1 cellular context compared by ENCODE assay signal in the genomic region with DNA sequence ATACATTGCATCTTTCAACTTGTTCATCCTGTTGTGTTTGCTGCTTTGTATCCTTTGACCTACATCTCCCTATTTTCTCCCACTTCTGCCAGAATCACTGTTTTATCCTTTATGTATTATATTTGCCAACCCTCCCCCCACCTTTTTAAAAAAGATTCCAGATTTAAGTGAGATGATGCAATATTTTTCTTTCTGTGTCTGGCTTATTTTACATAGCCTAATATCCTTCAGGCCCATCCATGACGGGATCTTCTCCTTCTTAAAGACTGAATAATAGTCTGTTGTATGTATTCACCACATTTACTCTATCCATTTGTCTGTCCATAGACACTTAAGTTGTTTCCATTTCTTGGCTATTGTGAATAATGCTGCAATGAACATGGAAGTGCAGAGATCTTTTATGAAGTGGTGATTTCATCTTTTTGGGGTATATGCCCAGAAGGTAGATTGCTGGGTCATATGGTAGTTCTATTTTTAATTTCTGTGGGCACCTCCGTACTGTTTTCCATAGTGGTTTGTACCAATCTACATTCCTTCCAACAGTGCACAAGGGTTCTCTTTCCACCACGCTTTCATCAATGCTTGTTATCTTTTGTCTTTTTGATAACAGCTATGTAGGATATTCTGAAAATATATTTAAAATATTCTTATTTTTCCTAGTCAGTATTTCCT.
TF ChIP-seq lines count a peak whose summit lies in the region.

No MANE protein-coding gene starts in this region.

TF ChIP-seq in K562, 482 proteins besides CTCF, POLR2A, EP300 and RAD21 (continued from another document):
- no peak for TF ChIP-seq MYC (IDR thresholded peaks at IDR 0.05; ENCODE audit: low read depth, low read length)
- no peak for TF ChIP-seq MYC (CRISPR knock-in tag; IDR thresholded peaks at IDR 0.05; ENCODE audit: borderline replicate concordance, low read depth)
- no peak for TF ChIP-seq ZBTB8A (IDR thresholded peaks at IDR 0.05; ENCODE audit: partially characterized antibody)
- TF ChIP-seq TAF1 (IDR thresholded peaks at IDR 0.05; ENCODE audit: control insufficient read depth, extremely low read depth, insufficient read depth, low read length, severe bottlenecking): no peak
- no peak for TF ChIP-seq KDM4B (IDR thresholded peaks at IDR 0.05; ENCODE audit: borderline replicate concordance in 2 of 2, low read depth in 1 of 2)
- TF ChIP-seq ETS2 (tag; IDR thresholded peaks at IDR 0.05; ENCODE audit: borderline replicate concordance, poor library complexity, severe bottlenecking): no peak
- no peak for TF ChIP-seq HSF4 (CRISPR knock-in tag; IDR thresholded peaks at IDR 0.05; ENCODE audit: borderline replicate concordance)
- TF ChIP-seq, protein P1, sequence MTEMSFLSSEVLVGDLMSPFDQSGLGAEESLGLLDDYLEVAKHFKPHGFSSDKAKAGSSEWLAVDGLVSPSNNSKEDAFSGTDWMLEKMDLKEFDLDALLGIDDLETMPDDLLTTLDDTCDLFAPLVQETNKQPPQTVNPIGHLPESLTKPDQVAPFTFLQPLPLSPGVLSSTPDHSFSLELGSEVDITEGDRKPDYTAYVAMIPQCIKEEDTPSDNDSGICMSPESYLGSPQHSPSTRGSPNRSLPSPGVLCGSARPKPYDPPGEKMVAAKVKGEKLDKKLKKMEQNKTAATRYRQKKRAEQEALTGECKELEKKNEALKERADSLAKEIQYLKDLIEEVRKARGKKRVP (CRISPR knock-in tag; IDR thresholded peaks at IDR 0.05): peak; percentile 43; the same call in 1 of the 2 replicates
- TF ChIP-seq NONO (IDR thresholded peaks at IDR 0.05; ENCODE audit: low read depth in 2 of 2, low read length in 1 of 2): no peak
- no peak for TF ChIP-seq COPS2 (conservative IDR thresholded peaks at IDR 0.05)
- TF ChIP-seq CEBPB (tag; IDR thresholded peaks at IDR 0.05): peak; percentile 74
- TF ChIP-seq, protein P2, sequence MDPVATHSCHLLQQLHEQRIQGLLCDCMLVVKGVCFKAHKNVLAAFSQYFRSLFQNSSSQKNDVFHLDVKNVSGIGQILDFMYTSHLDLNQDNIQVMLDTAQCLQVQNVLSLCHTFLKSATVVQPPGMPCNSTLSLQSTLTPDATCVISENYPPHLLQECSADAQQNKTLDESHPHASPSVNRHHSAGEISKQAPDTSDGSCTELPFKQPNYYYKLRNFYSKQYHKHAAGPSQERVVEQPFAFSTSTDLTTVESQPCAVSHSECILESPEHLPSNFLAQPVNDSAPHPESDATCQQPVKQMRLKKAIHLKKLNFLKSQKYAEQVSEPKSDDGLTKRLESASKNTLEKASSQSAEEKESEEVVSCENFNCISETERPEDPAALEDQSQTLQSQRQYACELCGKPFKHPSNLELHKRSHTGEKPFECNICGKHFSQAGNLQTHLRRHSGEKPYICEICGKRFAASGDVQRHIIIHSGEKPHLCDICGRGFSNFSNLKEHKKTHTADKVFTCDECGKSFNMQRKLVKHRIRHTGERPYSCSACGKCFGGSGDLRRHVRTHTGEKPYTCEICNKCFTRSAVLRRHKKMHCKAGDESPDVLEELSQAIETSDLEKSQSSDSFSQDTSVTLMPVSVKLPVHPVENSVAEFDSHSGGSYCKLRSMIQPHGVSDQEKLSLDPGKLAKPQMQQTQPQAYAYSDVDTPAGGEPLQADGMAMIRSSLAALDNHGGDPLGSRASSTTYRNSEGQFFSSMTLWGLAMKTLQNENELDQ (CRISPR knock-in tag; IDR thresholded peaks at IDR 0.05; ENCODE audit: borderline replicate concordance): no peak
- no peak for TF ChIP-seq ATF7 (IDR thresholded peaks at IDR 0.05)
- no peak for TF ChIP-seq ZNF324 (CRISPR knock-in tag; IDR thresholded peaks at IDR 0.05)
- TF ChIP-seq, protein P3, sequence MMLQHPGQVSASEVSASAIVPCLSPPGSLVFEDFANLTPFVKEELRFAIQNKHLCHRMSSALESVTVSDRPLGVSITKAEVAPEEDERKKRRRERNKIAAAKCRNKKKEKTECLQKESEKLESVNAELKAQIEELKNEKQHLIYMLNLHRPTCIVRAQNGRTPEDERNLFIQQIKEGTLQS (IDR thresholded peaks at IDR 0.05): peak; percentile 87
- TF ChIP-seq, protein P3 (CRISPR knock-in tag; conservative IDR thresholded peaks at IDR 0.05): no peak
- TF ChIP-seq, protein P4, sequence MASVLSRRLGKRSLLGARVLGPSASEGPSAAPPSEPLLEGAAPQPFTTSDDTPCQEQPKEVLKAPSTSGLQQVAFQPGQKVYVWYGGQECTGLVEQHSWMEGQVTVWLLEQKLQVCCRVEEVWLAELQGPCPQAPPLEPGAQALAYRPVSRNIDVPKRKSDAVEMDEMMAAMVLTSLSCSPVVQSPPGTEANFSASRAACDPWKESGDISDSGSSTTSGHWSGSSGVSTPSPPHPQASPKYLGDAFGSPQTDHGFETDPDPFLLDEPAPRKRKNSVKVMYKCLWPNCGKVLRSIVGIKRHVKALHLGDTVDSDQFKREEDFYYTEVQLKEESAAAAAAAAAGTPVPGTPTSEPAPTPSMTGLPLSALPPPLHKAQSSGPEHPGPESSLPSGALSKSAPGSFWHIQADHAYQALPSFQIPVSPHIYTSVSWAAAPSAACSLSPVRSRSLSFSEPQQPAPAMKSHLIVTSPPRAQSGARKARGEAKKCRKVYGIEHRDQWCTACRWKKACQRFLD (CRISPR knock-in tag; IDR thresholded peaks at IDR 0.05): no peak
- TF ChIP-seq, protein P5, sequence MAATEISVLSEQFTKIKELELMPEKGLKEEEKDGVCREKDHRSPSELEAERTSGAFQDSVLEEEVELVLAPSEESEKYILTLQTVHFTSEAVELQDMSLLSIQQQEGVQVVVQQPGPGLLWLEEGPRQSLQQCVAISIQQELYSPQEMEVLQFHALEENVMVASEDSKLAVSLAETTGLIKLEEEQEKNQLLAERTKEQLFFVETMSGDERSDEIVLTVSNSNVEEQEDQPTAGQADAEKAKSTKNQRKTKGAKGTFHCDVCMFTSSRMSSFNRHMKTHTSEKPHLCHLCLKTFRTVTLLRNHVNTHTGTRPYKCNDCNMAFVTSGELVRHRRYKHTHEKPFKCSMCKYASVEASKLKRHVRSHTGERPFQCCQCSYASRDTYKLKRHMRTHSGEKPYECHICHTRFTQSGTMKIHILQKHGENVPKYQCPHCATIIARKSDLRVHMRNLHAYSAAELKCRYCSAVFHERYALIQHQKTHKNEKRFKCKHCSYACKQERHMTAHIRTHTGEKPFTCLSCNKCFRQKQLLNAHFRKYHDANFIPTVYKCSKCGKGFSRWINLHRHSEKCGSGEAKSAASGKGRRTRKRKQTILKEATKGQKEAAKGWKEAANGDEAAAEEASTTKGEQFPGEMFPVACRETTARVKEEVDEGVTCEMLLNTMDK (IDR thresholded peaks at IDR 0.05; ENCODE audit: borderline replicate concordance, insufficient read depth, low read depth, low read length, poor library complexity, severe bottlenecking): no peak
- no peak; the same call in 1 of the 2 replicates for TF ChIP-seq CEBPG (CRISPR knock-in tag; IDR thresholded peaks at IDR 0.05)
- TF ChIP-seq CEBPG (tag; conservative IDR thresholded peaks at IDR 0.05 in 1 of 2, IDR thresholded peaks at IDR 0.05 in 1 of 2): peak; percentile 82 to 93
- no peak for TF ChIP-seq ZNF696 (CRISPR knock-in tag; conservative IDR thresholded peaks at IDR 0.05)
- no peak for TF ChIP-seq NELFE (IDR thresholded peaks at IDR 0.05; ENCODE audit: insufficient read depth, insufficient read length)
- TF ChIP-seq PURB (CRISPR knock-in tag; IDR thresholded peaks at IDR 0.05; ENCODE audit: low read depth): no peak
- no peak for TF ChIP-seq FOXM1 (IDR thresholded peaks at IDR 0.05; ENCODE audit: low read depth)
- TF ChIP-seq FOXM1 (CRISPR knock-in tag; IDR thresholded peaks at IDR 0.05; ENCODE audit: low read depth): no peak
- no peak for TF ChIP-seq ARID1B (IDR thresholded peaks at IDR 0.05)
- TF ChIP-seq ZSCAN32 (CRISPR knock-in tag; IDR thresholded peaks at IDR 0.05): peak; percentile 48; the same call in 1 of the 2 replicates
- TF ChIP-seq MCM5 (IDR thresholded peaks at IDR 0.05; ENCODE audit: low read depth): no peak
- TF ChIP-seq SMARCA5 (IDR thresholded peaks at IDR 0.05): no peak
- TF ChIP-seq DIDO1 (tag; IDR thresholded peaks at IDR 0.05; ENCODE audit: low read depth): no peak
